ENCODE assay signal across 8 cellular contexts in genomic region chr13:20702945-20703784, GRCh38. TPM values are rescaled to one million over a fixed set of nuclear protein-coding genes. Genes with fewer than 3 reads are reported as not detected.
DNase-seq lines count a peak whose midpoint lies in the region; ATAC-seq and TF ChIP-seq lines count a peak whose summit lies in the region.

TSS of gene IL17D (plus strand) at chr13:20703699. CDS start at chr13:20704002, 303 bp downstream.

- peak within 1 kb of the TSS; percentile 51 to 54 for H3K4me3 ChIP-seq in Panc1 (ENCODE audit: low read depth in 2 of 2, low read length in 2 of 2)
- peak within 1 kb of the TSS; percentile 88 for H3K4me3 ChIP-seq in adipocyte (ENCODE audit: low read length)
- H3K4me3 ChIP-seq in iPS DF 6.9 (ENCODE audit: low read length): peak within 1 kb of the TSS; percentile 85
- H3K4me3 ChIP-seq in skeletal muscle cell (ENCODE audit: low read depth, low read length): peak within 1 kb of the TSS; percentile 70

- ATAC-seq in HG02870 (IDR thresholded peaks at IDR 0.05; ENCODE audit: unreplicated experiment): peak; percentile 32
- peak; percentile 65 for ATAC-seq in Panc1

- CTCF ChIA-PET in Panc1 (lab: Charles Lee): interaction anchor here (0.7 kb wide), 1 partner anchor 103 kb away, joined by 3 read pairs; no protein-coding TSS in a partner anchor

- H3K9me3 ChIP-seq in Panc1 (ENCODE audit: control insufficient read depth, insufficient read depth, low read depth, low read length) (no peaks in the 10 kb centered on the region), adipocyte (ENCODE audit: control insufficient read depth, low read length) (no peaks in the 10 kb centered on the region), iPS DF 6.9 (ENCODE audit: control insufficient read depth, insufficient read depth, low read length) (no peaks in the 10 kb centered on the region)

- WGBS in iPS DF 6.9 (ENCODE audit: insufficient coverage, insufficient read length): no CpG with 5 or more reads among the region's 95 CpGs

- POLR2A ChIA-PET in Panc1 (lab: Charles Lee): no interaction called here

- peaks cover 3% of the 10 kb centered on the region; the same call in 1 of the 2 replicates for H3K27me3 ChIP-seq in Panc1 (ENCODE audit: control insufficient read depth, insufficient read depth, low read length)
- peaks cover 5% of the 10 kb centered on the region for H3K27me3 ChIP-seq in adipocyte (replicated peaks; ENCODE audit: control insufficient read depth, insufficient read depth, low read length)
- H3K27me3 ChIP-seq in iPS DF 6.9 (ENCODE audit: control insufficient read depth, insufficient read depth, low read length): peaks cover 10% of the 10 kb centered on the region

- DNase-seq in activated effector memory CD4-positive, alpha-beta T cell treated with anti-CD3 and anti-CD28 coated beads, Interleukin-2, amount 50 U/mL, for 16 hours: peak; percentile 71
- no peak for DNase-seq in activated effector memory CD4-positive, alpha-beta T cell treated with Interleukin-2 at 50 U/mL for 16 hours
- no peak for DNase-seq in Panc1 (ENCODE audit: low read depth, low spot score)
- peak; percentile 61 for DNase-seq in adipocyte (ENCODE audit: low read depth)
- no peak for DNase-seq in iPS DF 6.9 (ENCODE audit: low read depth, low spot score)
- DNase-seq in skeletal muscle cell (ENCODE audit: low read depth): no peak
- DNase-seq in HCEC 1CT: no peak

- no peak for TF ChIP-seq CTCF in Panc1 (IDR thresholded peaks at IDR 0.05)

- no peaks in the 10 kb centered on the region for H3K36me3 ChIP-seq in Panc1 (ENCODE audit: control insufficient read depth, insufficient read depth, low read length)
- no peaks in the 10 kb centered on the region for H3K36me3 ChIP-seq in adipocyte (ENCODE audit: control insufficient read depth, insufficient read depth, low read length, severe bottlenecking)
- no peaks in the 10 kb centered on the region for H3K36me3 ChIP-seq in iPS DF 6.9 (ENCODE audit: control insufficient read depth, insufficient read depth, low read length)

- peak within 1 kb of the TSS; percentile 81 for H3K9ac ChIP-seq in adipocyte (ENCODE audit: low read length)

- no peaks in the 10 kb centered on the region; the same call in 1 of the 2 replicates for H3K4me1 ChIP-seq in Panc1 (ENCODE audit: control insufficient read depth, insufficient read depth, low read length)
- peaks cover 8% of the 10 kb centered on the region for H3K4me1 ChIP-seq in adipocyte (ENCODE audit: control insufficient read depth, insufficient read depth, low read length)
- no peaks in the 10 kb centered on the region; the same call in 1 of the 2 replicates for H3K4me1 ChIP-seq in iPS DF 6.9 (ENCODE audit: control insufficient read depth, insufficient read depth, low read length)

- intact Hi-C loops in Panc1 (cut with micrococcal nuclease; ENCODE audit: unreplicated experiment): loop anchor here (5.0 kb wide), 1 partner anchor 206 kb away; no protein-coding TSS in a partner anchor

- in situ Hi-C loops in Panc1 (cut with HindIII; ENCODE audit: low pct_unique_long_range_greater_than_20kb, low sequenced_read_pairs): no loop called here

- no TSS peak for BruUV-seq in Panc1 (replicated peaks; lab: Mats Ljungman, UMichigan)

- H3K27ac ChIP-seq in Panc1 (ENCODE audit: low read length) (no peak within 1 kb of the TSS), iPS DF 6.9 (ENCODE audit: low read length) (no peak within 1 kb of the TSS)

RNA-seq across cellular contexts. Expression of gene IL17D, which starts in this region (rescaled TPM):
- 0.46 TPM for total RNA-seq in Panc1 (2021; ENCODE audit: unreplicated experiment)
- 1.5 TPM for polyA plus RNA-seq in Panc1 (2012; ENCODE audit: insufficient read length)

Comparison
In these comparisons a context has a peak if more than half of its experiments do, and no peak if none do; other contexts are left out.
1. DNase-seq: peak in activated effector memory CD4-positive, alpha-beta T cell treated with anti-CD3 and anti-CD28 coated beads, Interleukin-2, amount 50 U/mL, for 16 hours (single experiment) and adipocyte (single experiment); none in activated effector memory CD4-positive, alpha-beta T cell treated with Interleukin-2 at 50 U/mL for 16 hours (single experiment), Panc1 (single experiment), iPS DF 6.9 (single experiment), skeletal muscle cell (single experiment) and HCEC 1CT (single experiment).
2. Peak in every context shown above with its lines, with median percentiles within 50 percentile points of each other: H3K4me3 ChIP-seq.